11 cellular contexts compared by ENCODE assay signal in genomic region chr11:125300791-125301218, GRCh38.
DNase-seq lines count a peak whose midpoint lies in the region; ATAC-seq, FAIRE-seq and TF ChIP-seq lines count a peak whose summit lies in the region.
"Had no signal": no experiment of that assay in that cellular context is flagged by ENCODE, and none has a peak within 500 bp of the region (broad histone marks: within the 10 kb centered on the region; RNA-seq: fewer than 3 reads in every experiment).

No MANE protein-coding gene starts in this region.

- no peak for TF ChIP-seq POLR2A in body of pancreas (IDR thresholded peaks at IDR 0.05)

- H3K4me1 ChIP-seq in body of pancreas (peaks cover 10% of the 10 kb centered on the region), keratinocyte (ENCODE audit: control insufficient read depth, extremely low read depth, insufficient read depth, low read length) (peaks cover 16% of the 10 kb centered on the region)

- FAIRE-seq in keratinocyte (lab: Jason Lieb, UNC), result peak; percentile 94

- H3K4me2 ChIP-seq in keratinocyte (ENCODE audit: control insufficient read depth, extremely low read depth, insufficient read depth, low read depth, low read length), result peak overlapping the region; percentile 30
- H3K4me2 ChIP-seq: BLaER1 treated with 17β-estradiol and CSF1 and Interleukin-3, amounts not matched to agents 10 nM and 100 nM had no signal

- no peak overlapping the region for H3K9ac ChIP-seq in keratinocyte (ENCODE audit: control insufficient read depth, extremely low read depth, insufficient read depth, low read length)
- H3K9ac ChIP-seq: BLaER1 treated with 17β-estradiol and CSF1 and Interleukin-3, amounts not matched to agents 10 nM and 100 nM had no signal

- H3K27me3 Mint-ChIP-seq in natural killer cell (ENCODE audit: low read depth in 2 of 2), result peaks cover 3 to 11% of the 10 kb centered on the region in 2 donors

- WGBS in body of pancreas, 2 donors, result 32 to 50% methylated on average over 3 of the region's 3 CpGs

- H2AFZ ChIP-seq in keratinocyte (ENCODE audit: control insufficient read depth, low read length), result peak overlapping the region; percentile 50

- dilution Hi-C loops in keratinocyte (cut with MboI; ENCODE audit: extremely low pct_ligation_motif_present, low sequenced_read_pairs), result no loop called here

- H3K79me2 ChIP-seq in keratinocyte (ENCODE audit: control insufficient read depth, insufficient read depth, low read length), result no peaks in the 10 kb centered on the region

- no peaks in the 10 kb centered on the region for H3K36me3 ChIP-seq in body of pancreas (replicated peaks in 1 of 2; ENCODE audit: insufficient read depth in 1 of 2, low read depth in 2 of 2)
- no peaks in the 10 kb centered on the region for H3K36me3 ChIP-seq in keratinocyte (ENCODE audit: control insufficient read depth in 2 of 2, extremely low read depth in 1 of 2, insufficient read depth in 2 of 2, low read length in 2 of 2)
- H3K36me3 ChIP-seq: BLaER1 treated with 17β-estradiol and CSF1 and Interleukin-3, amounts not matched to agents 10 nM and 100 nM had no signal

- H3K4me3 ChIP-seq in body of pancreas (no peak overlapping the region), keratinocyte (ENCODE audit: control insufficient read depth in 2 of 3, extremely low read depth in 1 of 3, insufficient read depth in 2 of 3, low read depth in 1 of 3, low read length in 3 of 3) (no peak overlapping the region)
- H3K4me3 ChIP-seq: BLaER1 treated with 17β-estradiol and CSF1 and Interleukin-3, amounts not matched to agents 10 nM and 100 nM had no signal

- no peaks in the 10 kb centered on the region for H3K9me3 Mint-ChIP-seq in natural killer cell

- H3K4me3 Mint-ChIP-seq in natural killer cell, result no peak overlapping the region

- intact Hi-C loops in body of pancreas (cut with DNase I) (no loop called here), natural killer cell (cut with micrococcal nuclease) (no loop called here), left colon (cut with DNase I, micrococcal nuclease) (no loop called here)

- no peak overlapping the region for H3K27ac Mint-ChIP-seq in natural killer cell

- no peaks in the 10 kb centered on the region for H3K9me1 ChIP-seq in keratinocyte (ENCODE audit: control insufficient read depth, extremely low read depth, insufficient read depth, low read length)

- H3K27ac ChIP-seq in body of pancreas, result peak overlapping the region in 2 of 4 donors; percentile 55 to 61
- H3K27ac ChIP-seq in keratinocyte (ENCODE audit: control insufficient read depth, insufficient read depth, low read length), result no peak overlapping the region
- H3K27ac ChIP-seq: BLaER1 treated with 17β-estradiol and CSF1 and Interleukin-3, amounts not matched to agents 10 nM and 100 nM had no signal

- H3K4me1 Mint-ChIP-seq in natural killer cell, result no peaks in the 10 kb centered on the region
- H3K4me1 Mint-ChIP-seq: naive B cell had no signal

- DNase-seq in A172 (ENCODE audit: low spot score) (peak; percentile 90), HS-5 (ENCODE audit: low read depth) (peak; percentile 58), body of pancreas (peak in 3 of 4 donors; percentile 30 to 43 (median 36)), keratinocyte (ENCODE audit: low read depth, low spot score) (peak; percentile 78), natural killer cell (no peak), left colon (no peak)
- DNase-seq: naive B cell, SHP77 had no signal

- H3K27me3 ChIP-seq in body of pancreas (no peaks in the 10 kb centered on the region), keratinocyte (ENCODE audit: control insufficient read depth, extremely low read depth, insufficient read depth, low read length) (no peaks in the 10 kb centered on the region)
- H3K27me3 ChIP-seq: BLaER1 treated with 17β-estradiol and CSF1 and Interleukin-3, amounts not matched to agents 10 nM and 100 nM had no signal

- H3K9me3 ChIP-seq in body of pancreas (no peaks in the 10 kb centered on the region), keratinocyte (ENCODE audit: control insufficient read depth, low read depth, low read length) (no peaks in the 10 kb centered on the region)
- H3K9me3 ChIP-seq: BLaER1 treated with 17β-estradiol and CSF1 and Interleukin-3, amounts not matched to agents 10 nM and 100 nM had no signal

- no peaks in the 10 kb centered on the region for H4K20me1 ChIP-seq in keratinocyte (ENCODE audit: control insufficient read depth, extremely low read depth, insufficient read depth, low read length)
- H4K20me1 ChIP-seq: BLaER1 treated with 17β-estradiol and CSF1 and Interleukin-3, amounts not matched to agents 10 nM and 100 nM had no signal

- TF ChIP-seq CTCF in body of pancreas (IDR thresholded peaks at IDR 0.05) (no peak), keratinocyte (optimal IDR thresholded peaks at IDR 0.05 in 1 of 3, IDR thresholded peaks at IDR 0.05 in 1 of 3, conservative IDR thresholded peaks at IDR 0.05 in 1 of 3; ENCODE audit: extremely low read depth in 1 of 3, insufficient read depth in 2 of 3, low read length in 3 of 3) (no peak), natural killer cell (IDR thresholded peaks at IDR 0.05) (no peak)

- H3K36me3 Mint-ChIP-seq in natural killer cell, result no peaks in the 10 kb centered on the region
- H3K36me3 Mint-ChIP-seq: naive B cell had no signal

- ATAC-seq in body of pancreas (peak; percentile 74), natural killer cell (no peak), GM19395 (IDR thresholded peaks at IDR 0.05; ENCODE audit: unreplicated experiment) (no peak), HG03378 (IDR thresholded peaks at IDR 0.05; ENCODE audit: unreplicated experiment) (no peak), left colon (no peak)

Comparison
In these comparisons a context has a peak if more than half of its experiments do, and no peak if none do; other contexts are left out.
1. DNase-seq: peak in A172 (single experiment), HS-5 (single experiment), body of pancreas (3 of 4) and keratinocyte (single experiment); none in natural killer cell (single experiment) and left colon (0 of 2).